ENCODE assay signal across 8 cellular contexts in genomic region chr18:48922801-48923730, GRCh38. TPM values are rescaled to one million over a fixed set of nuclear protein-coding genes. Genes with fewer than 3 reads are reported as not detected.
A peak's percentile ranks its signal among the peaks of the same experiment; 100 is the strongest.
DNase-seq lines count a peak whose midpoint lies in the region; ATAC-seq and TF ChIP-seq lines count a peak whose summit lies in the region.

No MANE protein-coding gene starts in this region.

- POLR2A ChIA-PET in MCF 10A (lab: Yijun Ruan, JAX), result interaction anchor here (0.6 to 1.4 kb wide), 3 partner anchors 29 to 174 kb away, joined by 3 to 4 read pairs (median 3); no protein-coding TSS in a partner anchor

- H3K4me1 Mint-ChIP-seq in MCF 10A (ENCODE audit: insufficient read depth, unreplicated experiment), result peaks cover 27% of the 10 kb centered on the region

- H3K9me3 Mint-ChIP-seq in MCF 10A (ENCODE audit: unreplicated experiment), result no peaks in the 10 kb centered on the region

- CTCF ChIA-PET in MCF 10A (lab: Yijun Ruan, JAX), result no interaction called here

- TF ChIP-seq CTCF in MCF 10A (IDR thresholded peaks at IDR 0.05; ENCODE audit: unreplicated experiment) (no peak), suprapubic skin (IDR thresholded peaks at IDR 0.05) (no peak)

- no peaks in the 10 kb centered on the region for H3K27me3 ChIP-seq in suprapubic skin

- peaks cover 46% of the 10 kb centered on the region for H3K4me1 ChIP-seq in suprapubic skin

- ATAC-seq in left colon, result peak; percentile 58

- WGBS in suprapubic skin, result 21% methylated on average over 14 of the region's 21 CpGs

- peak overlapping the region; percentile 93 for H3K27ac Mint-ChIP-seq in MCF 10A (ENCODE audit: low read depth, unreplicated experiment)

- peaks cover 15% of the 10 kb centered on the region for H3K36me3 ChIP-seq in suprapubic skin

- peaks cover 21% of the 10 kb centered on the region for H3K36me3 Mint-ChIP-seq in MCF 10A (ENCODE audit: insufficient read depth, unreplicated experiment)

- H3K9me3 ChIP-seq in suprapubic skin, result no peaks in the 10 kb centered on the region

- H3K4me3 Mint-ChIP-seq in MCF 10A (ENCODE audit: unreplicated experiment), result peak overlapping the region; percentile 56

- no peak for TF ChIP-seq POLR2A in suprapubic skin (IDR thresholded peaks at IDR 0.05)

- peak overlapping the region; percentile 43 for H3K4me3 ChIP-seq in suprapubic skin

- TF ChIP-seq EP300 in suprapubic skin (IDR thresholded peaks at IDR 0.05), result no peak

- intact Hi-C loops in MCF 10A (cut with micrococcal nuclease) (no loop called here), left colon (cut with DNase I, micrococcal nuclease) (no loop called here)

- H3K27ac ChIP-seq in suprapubic skin, result peak overlapping the region; percentile 79

- DNase-seq in EL, result peak; percentile 94
- peak; percentile 25 for DNase-seq in NCI-H510A (lab: John Stamatoyannopoulos, UW)
- DNase-seq in MCF 10A (ENCODE audit: unreplicated experiment), result no peak
- peak; percentile 72 to 83 for DNase-seq in left colon
- peak; percentile 77 to 87 for DNase-seq in suprapubic skin (ENCODE audit: low spot score in 2 of 2)
- DNase-seq in NCI-H1092 (lab: John Stamatoyannopoulos, UW), result no peak
- no peak for DNase-seq in NCI-H1417 treated with DMSO at 0.1 percent for 48 hours (lab: John Stamatoyannopoulos, UW)
- DNase-seq in NCI-H187 treated with DMSO at 0.1 percent for 48 hours (lab: John Stamatoyannopoulos, UW), result no peak

- H3K27me3 Mint-ChIP-seq in MCF 10A (ENCODE audit: insufficient read depth, unreplicated experiment), result no peaks in the 10 kb centered on the region

- BruUV-seq in MCF 10A (replicated peaks; lab: Mats Ljungman, UMichigan), result no TSS peak

RNA-seq across cellular contexts. Expression of gene SMAD7, which starts 27.7 kb away (rescaled TPM):
- 9.8 and 12.3 TPM in 2 replicates for total RNA-seq in MCF 10A (2022)
- 10 to 100 TPM; 36.4 to 50.0 TPM for total RNA-seq in left colon
- 10 to 100 TPM; 19.7 to 41.6 (median 27.8) TPM for total RNA-seq in suprapubic skin

Comparison
In these comparisons a context has a peak if more than half of its experiments do, and no peak if none do; other contexts are left out.
1. DNase-seq: peak in EL (single experiment), NCI-H510A (single experiment), left colon (2 of 2) and suprapubic skin (2 of 2); none in MCF 10A (single experiment), NCI-H1092 (single experiment), NCI-H1417 treated with DMSO at 0.1 percent for 48 hours (single experiment) and NCI-H187 treated with DMSO at 0.1 percent for 48 hours (single experiment).